Comparison of ENCODE assay signal across 9 cellular contexts in genomic region chr11:64649304-64649703, GRCh38. TPM values are rescaled to one million over a fixed set of nuclear protein-coding genes. Genes with fewer than 3 reads are reported as not detected.
DNase-seq lines count a peak whose midpoint lies in the region; ATAC-seq, FAIRE-seq and TF ChIP-seq lines count a peak whose summit lies in the region.
"Had no signal": no experiment of that assay in that cellular context is flagged by ENCODE, and none has a peak within 500 bp of the region (broad histone marks: within the 10 kb centered on the region; RNA-seq: fewer than 3 reads in every experiment).

No MANE protein-coding gene starts in this region.

- FAIRE-seq in GM18507 (lab: Jason Lieb, UNC): peak; percentile 59

- no peak overlapping the region for H3K4me3 Mint-ChIP-seq in natural killer cell

- peaks cover 26% of the 10 kb centered on the region for H3K27me3 ChIP-seq in iPS-15b (ENCODE audit: control insufficient read depth, insufficient read depth, low read length)

- intact Hi-C loops in natural killer cell (cut with micrococcal nuclease): no loop called here

- no peaks in the 10 kb centered on the region for H3K36me3 ChIP-seq in iPS-15b (ENCODE audit: control insufficient read depth, insufficient read depth, low read length)

- ATAC-seq in natural killer cell (no peak), HG03175 (IDR thresholded peaks at IDR 0.05; ENCODE audit: unreplicated experiment) (no peak)

- H3K9me3 ChIP-seq in iPS-15b (ENCODE audit: control insufficient read depth, insufficient read depth, low read length): no peaks in the 10 kb centered on the region

- H3K4me1 ChIP-seq in iPS-15b (ENCODE audit: control insufficient read depth, insufficient read depth, low read length): peaks cover 11% of the 10 kb centered on the region

- H3K27me3 Mint-ChIP-seq in natural killer cell (ENCODE audit: low read depth in 2 of 2): peaks cover 12 to 25% of the 10 kb centered on the region in 2 donors

- no peak overlapping the region for H3K27ac Mint-ChIP-seq in natural killer cell

- H3K9ac ChIP-seq in iPS-15b (ENCODE audit: low read depth, low read length): no peak overlapping the region

- H3K36me3 Mint-ChIP-seq in natural killer cell: no peaks in the 10 kb centered on the region

- H3K4me3 ChIP-seq in AG09309 (ENCODE audit: control insufficient read depth, low read depth, low read length) (no peak overlapping the region), iPS-15b (ENCODE audit: low read depth, low read length) (peak overlapping the region; percentile 38)

- DNase-seq in AG09309 (ENCODE audit: low read depth): no peak
- DNase-seq in GM18507 (ENCODE audit: extremely low spot score, insufficient read length, low read depth): no peak
- DNase-seq in SK-N-DZ (ENCODE audit: low spot score): peak; percentile 50
- DNase-seq in NCI-H2107 (lab: John Stamatoyannopoulos, UW): no peak
- DNase-seq in natural killer cell: no peak
- no peak for DNase-seq in activated CD4-positive, alpha-beta T cell treated with anti-CD3 and anti-CD28 coated beads, Interleukin-2, amount 50 U/mL, for 1 hour
- DNase-seq: T-helper 9 cell had no signal

- H3K9me3 Mint-ChIP-seq in natural killer cell: no peaks in the 10 kb centered on the region

- TF ChIP-seq CTCF in AG09309 (IDR thresholded peaks at IDR 0.05; ENCODE audit: control insufficient read depth, insufficient read depth, low read depth, low read length, missing control alignments) (peak; percentile 41), natural killer cell (IDR thresholded peaks at IDR 0.05) (no peak)

- peaks cover 0 to 11% of the 10 kb centered on the region in 2 donors for H3K4me1 Mint-ChIP-seq in natural killer cell

RNA-seq across cellular contexts. Expression of gene SLC22A12, which starts 58.3 kb away (rescaled TPM):
- not detected in 2 replicates for polyA plus RNA-seq in SK-N-DZ (2014; cell fraction: cytosol; rRNA removed)
- not detected in 2 replicates for polyA plus RNA-seq in SK-N-DZ (2014; cell fraction: nucleus; rRNA removed)
- total RNA-seq in natural killer cell: not detected
